In genomic region chr19:37355901-37356300, GRCh38 we compare ENCODE assay signal across 28 cellular contexts.
"Had no signal": no experiment of that assay in that cellular context is flagged by ENCODE, and none has a peak within 500 bp of the region (broad histone marks: within the 10 kb centered on the region; RNA-seq: fewer than 3 reads in every experiment).

No MANE protein-coding gene starts in this region.

- H3K4me1 ChIP-seq: neural progenitor cell, parathyroid adenoma, psoas muscle, right lobe of liver, sigmoid colon, stomach, thyroid gland, tibial nerve, upper lobe of left lung, vagina had no signal

- H3K27ac ChIP-seq: neural progenitor cell, parathyroid adenoma, psoas muscle, right lobe of liver, sigmoid colon, stomach, thoracic aorta, thyroid gland, tibial nerve, upper lobe of left lung, vagina had no signal

- H3K27me3 Mint-ChIP-seq: progenitor cell of endocrine pancreas; stimulated activated naive B cell treated with anti-CD40 and anti-IgM and Interleukin-4, amounts not matched to agents 10 μg/mL and 1 μg/mL and 100 μg/mL, for 72 hours; stimulated activated naive CD8-positive, alpha-beta T cell treated with anti-CD3 and anti-CD28 coated beads, Interleukin-15, Interleukin-2, amounts not matched to agents 100 ng/mL and 50 ng/mL, for 24 hours had no signal

- H3K27me3 ChIP-seq: neural progenitor cell, right lobe of liver, sigmoid colon, stomach, thyroid gland, tibial nerve, upper lobe of left lung, vagina had no signal

- DNase-seq: natural killer cell; occipital lobe; posterior cingulate gyrus; psoas muscle; right cardiac atrium; right lobe of liver; sigmoid colon; small intestine; stimulated activated CD4-positive, alpha-beta T cell treated with anti-CD3 and anti-CD28 coated beads, Interleukin-15, amount 100 ng/mL, for 24 hours; stimulated activated CD4-positive, alpha-beta T cell treated with anti-CD3 and anti-CD28 coated beads, Interleukin-2, amount 100 ng/mL, for 24 hours; stimulated activated CD4-positive, alpha-beta T cell treated with anti-CD3 and anti-CD28 coated beads, Interleukin-2, amount 100 ng/mL, for 48 hours; stimulated activated CD4-positive, alpha-beta T cell treated with anti-CD3 and anti-CD28 coated beads, Interleukin-4, amount 100 ng/mL, for 24 hours; stimulated activated naive B cell treated with anti-CD40 and anti-IgM and Interleukin-4, amounts not matched to agents 10 μg/mL and 1 μg/mL and 100 μg/mL, for 72 hours; stimulated activated naive CD4-positive, alpha-beta T cell treated with Interleukin-2 at 50 U/mL for 16 hours; stomach; thyroid gland; trophoblast cell; upper lobe of left lung had no signal

- H3K4me3 ChIP-seq: neural progenitor cell, psoas muscle, right lobe of liver, sigmoid colon, stomach, thoracic aorta, thyroid gland, tibial nerve, upper lobe of left lung, vagina had no signal

- FAIRE-seq: small intestine, urothelium cell line had no signal

- H3K9me3 ChIP-seq: right lobe of liver, sigmoid colon, thoracic aorta, thyroid gland, vagina had no signal

- H3K27ac Mint-ChIP-seq: natural killer cell; nephron; neural progenitor cell; progenitor cell of endocrine pancreas; stimulated activated effector memory CD8-positive, alpha-beta T cell treated with anti-CD3 and anti-CD28 coated beads, Interleukin-12 subunit alpha, Interleukin-12 subunit beta, amount 100 ng/mL, for 72 hours; stimulated activated naive B cell treated with anti-CD40 and anti-IgM and Interleukin-4, amounts not matched to agents 10 μg/mL and 1 μg/mL and 100 μg/mL, for 72 hours; stimulated activated naive CD8-positive, alpha-beta T cell treated with anti-CD3 and anti-CD28 coated beads, Interleukin-15, Interleukin-2, amounts not matched to agents 100 ng/mL and 50 ng/mL, for 24 hours had no signal

- ATAC-seq: natural killer cell; psoas muscle; right cardiac atrium; right lobe of liver; stimulated activated effector memory CD8-positive, alpha-beta T cell treated with anti-CD3 and anti-CD28 coated beads, Interleukin-12 subunit alpha, Interleukin-12 subunit beta, amount 100 ng/mL, for 72 hours; stimulated activated naive B cell treated with anti-CD40 and anti-IgM and Interleukin-4, amounts not matched to agents 10 μg/mL and 1 μg/mL and 100 μg/mL, for 72 hours had no signal

- H3K4me2 ChIP-seq: neural progenitor cell had no signal

- H3K9ac ChIP-seq: neural progenitor cell, parathyroid adenoma had no signal

- H3K4me1 Mint-ChIP-seq: nephron, neural progenitor cell had no signal

- H3K4me3 Mint-ChIP-seq: natural killer cell; nephron; neural progenitor cell; stimulated activated effector memory CD8-positive, alpha-beta T cell treated with anti-CD3 and anti-CD28 coated beads, Interleukin-12 subunit alpha, Interleukin-12 subunit beta, amount 100 ng/mL, for 72 hours; stimulated activated naive B cell treated with anti-CD40 and anti-IgM and Interleukin-4, amounts not matched to agents 10 μg/mL and 1 μg/mL and 100 μg/mL, for 72 hours; stimulated activated naive CD8-positive, alpha-beta T cell treated with anti-CD3 and anti-CD28 coated beads, Interleukin-15, Interleukin-2, amounts not matched to agents 100 ng/mL and 50 ng/mL, for 24 hours had no signal

- H2AFZ ChIP-seq: neural progenitor cell, parathyroid adenoma had no signal
